8 cellular contexts compared by ENCODE assay signal in the genomic region with DNA sequence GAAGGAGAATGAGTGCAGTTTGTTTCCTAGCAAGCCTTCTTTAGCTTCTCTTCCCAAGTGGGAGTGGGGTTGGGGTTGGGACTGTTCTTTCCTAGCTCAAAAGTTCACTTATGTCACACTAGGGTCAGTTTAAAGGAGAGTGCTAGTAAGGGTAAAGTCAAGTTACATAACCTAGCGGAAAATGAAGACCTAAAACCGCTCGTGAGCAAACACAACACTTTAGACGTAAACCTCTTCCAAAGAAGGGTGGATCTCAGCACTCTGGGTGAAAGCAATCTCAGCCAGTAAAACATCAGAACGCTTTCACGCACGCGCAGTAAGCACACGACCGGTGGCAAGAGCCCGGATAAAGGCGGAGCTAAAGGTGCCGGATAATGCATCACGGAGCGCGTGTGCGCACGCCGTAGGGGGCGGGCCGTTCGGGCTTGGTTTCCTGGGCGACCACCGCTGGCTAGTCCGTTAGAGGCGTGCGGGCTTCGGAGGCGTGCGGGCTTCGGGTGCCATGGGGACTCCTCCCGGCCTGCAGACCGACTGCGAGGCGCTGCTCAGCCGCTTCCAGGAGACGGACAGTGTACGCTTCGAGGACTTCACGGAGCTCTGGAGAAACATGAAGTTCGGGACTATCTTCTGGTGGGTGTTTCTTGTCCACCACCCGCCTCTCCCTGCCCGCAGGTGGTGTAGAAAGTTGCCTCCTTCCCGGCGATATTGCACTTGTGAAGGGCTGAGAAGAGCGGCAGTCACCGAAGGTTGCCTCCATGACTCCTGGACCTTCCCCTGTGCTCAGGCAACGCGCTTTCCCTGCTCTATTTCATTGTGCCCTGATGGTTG. TPM values are rescaled to one million over a fixed set of nuclear protein-coding genes. Genes with fewer than 3 reads are reported as not detected.
A peak's percentile ranks its signal among the peaks of the same experiment; 100 is the strongest.
DNase-seq lines count a peak whose midpoint lies in the region; ATAC-seq and TF ChIP-seq lines count a peak whose summit lies in the region.

A gene with protein sequence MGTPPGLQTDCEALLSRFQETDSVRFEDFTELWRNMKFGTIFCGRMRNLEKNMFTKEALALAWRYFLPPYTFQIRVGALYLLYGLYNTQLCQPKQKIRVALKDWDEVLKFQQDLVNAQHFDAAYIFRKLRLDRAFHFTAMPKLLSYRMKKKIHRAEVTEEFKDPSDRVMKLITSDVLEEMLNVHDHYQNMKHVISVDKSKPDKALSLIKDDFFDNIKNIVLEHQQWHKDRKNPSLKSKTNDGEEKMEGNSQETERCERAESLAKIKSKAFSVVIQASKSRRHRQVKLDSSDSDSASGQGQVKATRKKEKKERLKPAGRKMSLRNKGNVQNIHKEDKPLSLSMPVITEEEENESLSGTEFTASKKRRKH (plus strand): TSS at position 462 of the 828 bp plus-strand sequence. CDS start 41 bp downstream, at position 503.

- no peaks in the 10 kb centered on the region for H3K9me3 ChIP-seq in testis

- intact Hi-C loops in testis (cut with DNase I; ENCODE audit: low total_unique reads): no loop called here

- peak within 1 kb of the TSS; percentile 93 for H3K4me3 Mint-ChIP-seq in activated naive CD8-positive, alpha-beta T cell treated with anti-CD3 and anti-CD28 coated beads, Interleukin-2, amount 10 ng/mL, durations not matched to agents 7 days and 5 days
- peak within 1 kb of the TSS; percentile 99 for H3K4me3 Mint-ChIP-seq in glutamatergic neuron (ENCODE audit: unreplicated experiment)

- no peak for TF ChIP-seq CTCF in GM12864 (IDR thresholded peaks at IDR 0.05; ENCODE audit: low read depth, low read length, missing control alignments)
- no peak for TF ChIP-seq CTCF in glutamatergic neuron (IDR thresholded peaks at IDR 0.05; ENCODE audit: partially characterized antibody, unreplicated experiment)
- no peak for TF ChIP-seq CTCF in omental fat pad (IDR thresholded peaks at IDR 0.05)
- no peak for TF ChIP-seq CTCF in testis (IDR thresholded peaks at IDR 0.05)

- POLR2A ChIA-PET in activated naive CD8-positive, alpha-beta T cell treated with anti-CD3 and anti-CD28 coated beads, Interleukin-2, amount 10 ng/mL, durations not matched to agents 7 days and 5 days (lab: Charles Lee): interaction anchor here (0.6 to 2.4 kb wide), 19 partner anchors 9 to 1918 kb away, joined by 3 to 24 read pairs (median 3); a partner anchor contains a TSS

- peak within 1 kb of the TSS; percentile 83 to 97 for H3K27ac ChIP-seq in testis

- WGBS in testis, 2 donors: 0 to 1% methylated on average over 25 to 49 of the region's 49 CpGs

- peaks cover 14% of the 10 kb centered on the region for H3K36me3 Mint-ChIP-seq in activated naive CD8-positive, alpha-beta T cell treated with anti-CD3 and anti-CD28 coated beads, Interleukin-2, amount 10 ng/mL, durations not matched to agents 7 days and 5 days
- no peaks in the 10 kb centered on the region for H3K36me3 Mint-ChIP-seq in glutamatergic neuron (ENCODE audit: unreplicated experiment)

- DNase-seq in GM12864 (ENCODE audit: low read depth): peak; percentile 96
- DNase-seq in NCI-H1105 treated with DMSO at 0.1 percent for 48 hours (lab: John Stamatoyannopoulos, UW): peak; percentile 99
- peak; percentile 80 for DNase-seq in SKM-1 treated with dmso at 0.1 percent for 144 hours (lab: John Stamatoyannopoulos, UW; ENCODE audit: unreplicated experiment)
- peak; percentile 96 for DNase-seq in activated naive CD8-positive, alpha-beta T cell treated with anti-CD3 and anti-CD28 coated beads, Interleukin-2, amount 10 ng/mL, durations not matched to agents 7 days and 5 days
- DNase-seq in glutamatergic neuron: peak; percentile 98
- peak; percentile 86 for DNase-seq in omental fat pad (ENCODE audit: low spot score)
- DNase-seq in testis: peak; percentile 99

- H3K4me1 Mint-ChIP-seq in activated naive CD8-positive, alpha-beta T cell treated with anti-CD3 and anti-CD28 coated beads, Interleukin-2, amount 10 ng/mL, durations not matched to agents 7 days and 5 days: peaks cover 38% of the 10 kb centered on the region
- H3K4me1 Mint-ChIP-seq in glutamatergic neuron (ENCODE audit: low read depth, unreplicated experiment): peaks cover 21% of the 10 kb centered on the region

- H3K27me3 ChIP-seq in testis: no peaks in the 10 kb centered on the region

- ATAC-seq in HG02678 (IDR thresholded peaks at IDR 0.05; ENCODE audit: unreplicated experiment) (peak; percentile 99), omental fat pad (ENCODE audit: low FRiP score) (peak; percentile 97)
- ATAC-seq in activated naive CD8-positive, alpha-beta T cell treated with anti-CD3 and anti-CD28 coated beads, Interleukin-2, amount 10 ng/mL, durations not matched to agents 7 days and 5 days (ENCODE audit: low read depth): peak; percentile 98

- H3K36me3 ChIP-seq in testis (ENCODE audit: low read depth, missing control alignments): no peaks in the 10 kb centered on the region

- H3K27ac Mint-ChIP-seq in activated naive CD8-positive, alpha-beta T cell treated with anti-CD3 and anti-CD28 coated beads, Interleukin-2, amount 10 ng/mL, durations not matched to agents 7 days and 5 days: peak within 1 kb of the TSS; percentile 98
- H3K27ac Mint-ChIP-seq in glutamatergic neuron (ENCODE audit: unreplicated experiment): peak within 1 kb of the TSS; percentile 86

- H3K4me1 ChIP-seq in testis: peaks cover 7% of the 10 kb centered on the region

- TF ChIP-seq POLR2A in testis (IDR thresholded peaks at IDR 0.05): peak; percentile 91

- no peaks in the 10 kb centered on the region for H3K9me3 Mint-ChIP-seq in activated naive CD8-positive, alpha-beta T cell treated with anti-CD3 and anti-CD28 coated beads, Interleukin-2, amount 10 ng/mL, durations not matched to agents 7 days and 5 days
- no peaks in the 10 kb centered on the region for H3K9me3 Mint-ChIP-seq in glutamatergic neuron (ENCODE audit: unreplicated experiment)

- H3K4me3 ChIP-seq in GM12864 (ENCODE audit: low read depth, low read length) (peak within 1 kb of the TSS; percentile 85), testis (peak within 1 kb of the TSS; percentile 82)

- H3K27me3 Mint-ChIP-seq in activated naive CD8-positive, alpha-beta T cell treated with anti-CD3 and anti-CD28 coated beads, Interleukin-2, amount 10 ng/mL, durations not matched to agents 7 days and 5 days: peaks cover 3% of the 10 kb centered on the region
- peaks cover 8% of the 10 kb centered on the region for H3K27me3 Mint-ChIP-seq in glutamatergic neuron (ENCODE audit: unreplicated experiment)

RNA-seq across cellular contexts. Expression of the gene that starts here (rescaled TPM):
- total RNA-seq in activated naive CD8-positive, alpha-beta T cell treated with anti-CD3 and anti-CD28 coated beads, Interleukin-2, amount 10 ng/mL, durations not matched to agents 7 days and 5 days: 1 to 10 TPM; 5.1 to 5.5 TPM
- 1.3 TPM for total RNA-seq in glutamatergic neuron (ENCODE audit: unreplicated experiment)
- total RNA-seq in omental fat pad: 10 to 100 TPM in 2 of 4 donors, 1 to 10 TPM in 2; 4.9 to 11.9 (median 8.7) TPM
- total RNA-seq in testis: 10 to 100 TPM; 19.2 to 27.9 TPM
- 16.2 TPM for polyA plus RNA-seq in testis (ENCODE audit: insufficient read depth, low read depth, low replicate concordance)

Comparison
In these comparisons a context has a peak if more than half of its experiments do, and no peak if none do; other contexts are left out.
1. Peak in every context shown above with its lines: DNase-seq, ATAC-seq, H3K4me3 ChIP-seq and H3K27ac ChIP-seq.